Comparison of ENCODE assay signal across 8 cellular contexts in genomic region chr17:38874505-38875419, GRCh38. TPM values are rescaled to one million over a fixed set of nuclear protein-coding genes. Genes with fewer than 3 reads are reported as not detected.
DNase-seq lines count a peak whose midpoint lies in the region; ATAC-seq lines count a peak whose summit lies in the region.

No MANE protein-coding gene starts in this region.

- H3K36me3 ChIP-seq in thymus (ENCODE audit: control insufficient read depth, insufficient read depth): peaks cover 12% of the 10 kb centered on the region

- peaks cover 58% of the 10 kb centered on the region for H3K4me1 ChIP-seq in thymus (ENCODE audit: control insufficient read depth, insufficient read depth, low read length)

- H3K36me3 Mint-ChIP-seq in activated CD8-positive, alpha-beta memory T cell treated with anti-CD3 and anti-CD28 coated beads, Interleukin-2, amount 10 ng/mL, durations not matched to agents 7 days and 5 days: peaks cover 23% of the 10 kb centered on the region

- no peaks in the 10 kb centered on the region for H3K9me3 Mint-ChIP-seq in activated CD8-positive, alpha-beta memory T cell treated with anti-CD3 and anti-CD28 coated beads, Interleukin-2, amount 10 ng/mL, durations not matched to agents 7 days and 5 days (ENCODE audit: low read depth)

- no peak for DNase-seq in activated CD8-positive, alpha-beta memory T cell treated with anti-CD3 and anti-CD28 coated beads, Interleukin-2, amount 10 ng/mL, durations not matched to agents 7 days and 5 days
- DNase-seq in activated CD8-positive, alpha-beta memory T cell treated with anti-CD3 and anti-CD28 coated beads, Interleukin-2, amount 50 U/mL, for 4 hours: no peak
- peak; percentile 46 for DNase-seq in amniotic epithelial cell (ENCODE audit: low read depth)
- no peak for DNase-seq in NCI-H526 treated with DMSO at 0.1 percent for 48 hours (lab: John Stamatoyannopoulos, UW)
- DNase-seq in DMS114 treated with DMSO at 0.1 percent for 48 hours (lab: John Stamatoyannopoulos, UW; ENCODE audit: unreplicated experiment): no peak

- H3K27me3 ChIP-seq in layer of hippocampus (ENCODE audit: control insufficient read depth, insufficient read depth, low read length): no peaks in the 10 kb centered on the region
- no peaks in the 10 kb centered on the region for H3K27me3 ChIP-seq in thymus (ENCODE audit: control insufficient read depth, insufficient read depth)

- H3K4me3 ChIP-seq in thymus (ENCODE audit: low read length): no peak overlapping the region

- no peaks in the 10 kb centered on the region for H3K27me3 Mint-ChIP-seq in activated CD8-positive, alpha-beta memory T cell treated with anti-CD3 and anti-CD28 coated beads, Interleukin-2, amount 10 ng/mL, durations not matched to agents 7 days and 5 days

- H3K9me3 ChIP-seq in thymus (ENCODE audit: control insufficient read depth): no peaks in the 10 kb centered on the region

- CTCF ChIA-PET in activated CD8-positive, alpha-beta memory T cell treated with anti-CD3 and anti-CD28 coated beads, Interleukin-2, amount 10 ng/mL, durations not matched to agents 7 days and 5 days (lab: Charles Lee): interaction anchor here (0.6 to 8.5 kb wide), 6 partner anchors 9 to 290 kb away, joined by 3 to 88 read pairs (median 3); a partner anchor contains a TSS

- H3K27ac ChIP-seq in layer of hippocampus (ENCODE audit: low read depth, low read length) (peak overlapping the region; percentile 73), thymus (ENCODE audit: low read depth) (peak overlapping the region; percentile 61)

- peaks cover 77% of the 10 kb centered on the region for H3K4me1 Mint-ChIP-seq in activated CD8-positive, alpha-beta memory T cell treated with anti-CD3 and anti-CD28 coated beads, Interleukin-2, amount 10 ng/mL, durations not matched to agents 7 days and 5 days

- ATAC-seq in activated CD8-positive, alpha-beta memory T cell treated with anti-CD3 and anti-CD28 coated beads, Interleukin-2, amount 10 ng/mL, durations not matched to agents 7 days and 5 days: no peak
- no peak for ATAC-seq in HG03571 (IDR thresholded peaks at IDR 0.05; ENCODE audit: unreplicated experiment)

- 86% methylated on average over 11 of the region's 11 CpGs for WGBS in thymus

- H3K4me3 Mint-ChIP-seq in activated CD8-positive, alpha-beta memory T cell treated with anti-CD3 and anti-CD28 coated beads, Interleukin-2, amount 10 ng/mL, durations not matched to agents 7 days and 5 days: no peak overlapping the region

- peak overlapping the region; percentile 49 for H3K27ac Mint-ChIP-seq in activated CD8-positive, alpha-beta memory T cell treated with anti-CD3 and anti-CD28 coated beads, Interleukin-2, amount 10 ng/mL, durations not matched to agents 7 days and 5 days

RNA-seq across cellular contexts. Expression of gene LASP1, which starts 4.9 kb away (rescaled TPM):
- total RNA-seq in activated CD8-positive, alpha-beta memory T cell treated with anti-CD3 and anti-CD28 coated beads, Interleukin-2, amount 10 ng/mL, durations not matched to agents 7 days and 5 days: 100 to 1,000 TPM; 208 to 239 TPM
- polyA plus RNA-seq in thymus: 72.5 TPM

RNA-seq across cellular contexts. Expression of gene RPL23, which starts 21.2 kb away (rescaled TPM):
- 1,000 to 10,000 TPM in 1 of 2 experiments, 100 to 1,000 TPM in 1; 831 to 1,130 TPM for total RNA-seq in activated CD8-positive, alpha-beta memory T cell treated with anti-CD3 and anti-CD28 coated beads, Interleukin-2, amount 10 ng/mL, durations not matched to agents 7 days and 5 days
- 4,550 TPM for polyA plus RNA-seq in thymus

RNA-seq across cellular contexts. Expression of gene CWC25, which starts 49.6 kb away (rescaled TPM):
- total RNA-seq in activated CD8-positive, alpha-beta memory T cell treated with anti-CD3 and anti-CD28 coated beads, Interleukin-2, amount 10 ng/mL, durations not matched to agents 7 days and 5 days: 10 to 100 TPM; 28.7 to 33.0 TPM
- 36.2 TPM for polyA plus RNA-seq in thymus
